In genomic region chr14:24145700-24146621, GRCh38 we compare ENCODE assay signal across 8 cellular contexts. TPM values are rescaled to one million over a fixed set of nuclear protein-coding genes. Genes with fewer than 3 reads are reported as not detected.
DNase-seq lines count a peak whose midpoint lies in the region; ATAC-seq and TF ChIP-seq lines count a peak whose summit lies in the region.

PSME2 (minus strand) TSS chr14:24146610; CDS start chr14:24146581, 29 bp downstream.

- no peak for ATAC-seq in left colon
- ATAC-seq in GM21528 (IDR thresholded peaks at IDR 0.05; ENCODE audit: low FRiP score, unreplicated experiment), result no peak
- no peak for ATAC-seq in GM18868 (IDR thresholded peaks at IDR 0.05; ENCODE audit: unreplicated experiment)

- no peaks in the 10 kb centered on the region for H3K27me3 ChIP-seq in GM06990 (replicated peaks; ENCODE audit: control insufficient read depth, insufficient read depth, low read length)
- no peaks in the 10 kb centered on the region for H3K27me3 ChIP-seq in breast epithelium

- H3K9me3 ChIP-seq in breast epithelium, result no peaks in the 10 kb centered on the region

- peak within 1 kb of the TSS; percentile 86 to 94 for H3K27ac ChIP-seq in breast epithelium

- H3K36me3 ChIP-seq in GM06990 (ENCODE audit: control insufficient read depth, insufficient read depth, low read length) (peaks cover 27% of the 10 kb centered on the region), breast epithelium (peaks cover 2% of the 10 kb centered on the region)

- no peak for TF ChIP-seq POLR2A in breast epithelium (IDR thresholded peaks at IDR 0.05)

- DNase-seq in GM06990 (ENCODE audit: extremely low read depth, insufficient read length) (no peak), NAMALWA (ENCODE audit: low spot score) (peak; percentile 45), breast epithelium (ENCODE audit: low spot score in 2 of 2) (no peak), left colon (no peak), stromal cell of bone marrow (ENCODE audit: low read depth) (peak; percentile 40), HUDEP-2 (lab: John Stamatoyannopoulos, UW; ENCODE audit: unreplicated experiment in 76 of 76) (no peak)

- H3K4me3 ChIP-seq in GM06990 (replicated peaks; ENCODE audit: low read depth, low read length) (peak within 1 kb of the TSS; percentile 100), breast epithelium (peak within 1 kb of the TSS; percentile 87 to 95 (median 94))

- TF ChIP-seq CTCF in GM06990 (IDR thresholded peaks at IDR 0.05; ENCODE audit: insufficient read depth, low read length, poor library complexity, severe bottlenecking), result no peak
- no peak for TF ChIP-seq CTCF in breast epithelium (IDR thresholded peaks at IDR 0.05)

- intact Hi-C loops in breast epithelium (cut with DNase I; ENCODE audit: low total_unique reads), result no loop called here
- intact Hi-C loops in left colon (cut with DNase I, micrococcal nuclease), result no loop called here

- H3K4me1 ChIP-seq in breast epithelium, result peaks cover 4 to 9% of the 10 kb centered on the region in 2 donors

RNA-seq across cellular contexts. Expression of gene PSME2, which starts in this region (rescaled TPM):
- total RNA-seq in breast epithelium (10 to 100 TPM; 22.1 to 69.2 (median 62.1) TPM), left colon (100 to 1,000 TPM; 140 to 240 TPM)

Comparison
In these comparisons a context has a peak if more than half of its experiments do, and no peak if none do; other contexts are left out.
1. DNase-seq: peak in NAMALWA (single experiment) and stromal cell of bone marrow (single experiment); none in GM06990 (single experiment), breast epithelium (0 of 2), left colon (0 of 2) and HUDEP-2 (0 of 76).